ENCODE assay signal across 28 cellular contexts in the genomic region with DNA sequence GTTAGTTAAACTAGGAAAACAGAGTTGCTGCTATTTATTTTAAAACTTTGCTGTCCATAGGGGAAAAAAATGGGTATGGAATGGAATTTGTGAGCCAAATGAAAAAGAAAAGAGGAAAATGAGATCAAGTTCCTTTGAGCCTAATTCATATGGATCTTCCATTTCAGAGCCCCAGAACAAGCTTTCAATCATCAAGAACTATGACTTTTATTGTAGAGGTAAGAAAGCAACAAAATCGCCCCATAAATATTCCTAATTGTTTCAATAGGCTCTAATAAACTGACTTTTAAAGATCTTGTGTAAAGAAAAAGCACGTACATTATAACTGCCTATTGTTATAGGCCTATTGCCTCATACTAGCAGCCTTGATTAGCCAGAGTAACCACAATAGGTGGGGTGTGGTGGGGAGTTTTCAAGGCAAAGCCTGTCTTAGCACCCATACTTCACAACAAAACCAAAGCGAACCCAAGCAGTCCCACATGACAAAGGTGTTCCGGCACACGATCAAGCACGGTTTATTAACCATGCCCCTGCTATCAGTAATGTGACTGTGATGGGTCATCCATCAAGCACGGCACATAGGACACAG. TPM values are rescaled to one million over a fixed set of nuclear protein-coding genes. Genes with fewer than 3 reads are reported as not detected.
DNase-seq lines count a peak whose midpoint lies in the region; ATAC-seq and TF ChIP-seq lines count a peak whose summit lies in the region.
"Had no signal": no experiment of that assay in that cellular context is flagged by ENCODE, and none has a peak within 500 bp of the region (broad histone marks: within the 10 kb centered on the region; RNA-seq: fewer than 3 reads in every experiment).

No MANE protein-coding gene starts in this region.

- no peak for ATAC-seq in HG02623 (IDR thresholded peaks at IDR 0.05; ENCODE audit: unreplicated experiment)
- ATAC-seq: activated CD8-positive, alpha-beta T cell treated with anti-CD3 and anti-CD28 coated beads for 36 hours; sciatic nerve had no signal

- 81% methylated on average over 7 of the region's 7 CpGs for WGBS in mammary epithelial cell (ENCODE audit: low coverage, missing lambda C conversion rate)
- WGBS in spleen, 5 donors, result 85 to 93% (median 92%) methylated on average over 7 of the region's 7 CpGs

- peaks cover 4% of the 10 kb centered on the region for H3K4me1 ChIP-seq in mammary epithelial cell (ENCODE audit: insufficient read depth, low read length)
- H3K4me1 ChIP-seq in spleen, result peaks cover 4 to 67% (median 31%) of the 10 kb centered on the region in 6 donors
- H3K4me1 ChIP-seq: ascending aorta had no signal

- no peak overlapping the region for H2AFZ ChIP-seq in mammary epithelial cell (ENCODE audit: low read depth, low read length)

- no peak overlapping the region for H3K4me2 ChIP-seq in mammary epithelial cell (ENCODE audit: insufficient read depth, low read depth, low read length)

- no peak for TF ChIP-seq CTCF in LNCaP clone FGC (IDR thresholded peaks at IDR 0.05; ENCODE audit: control insufficient read depth, extremely low read depth, insufficient read depth)
- no peak for TF ChIP-seq CTCF in mammary epithelial cell (conservative IDR thresholded peaks at IDR 0.05 in 1 of 2, IDR thresholded peaks at IDR 0.05 in 1 of 2; ENCODE audit: extremely low read depth in 1 of 2, insufficient read depth in 1 of 2, low read depth in 1 of 2, low read length in 2 of 2)
- no peak for TF ChIP-seq CTCF in spleen (IDR thresholded peaks at IDR 0.05 in 8 of 11, conservative IDR thresholded peaks at IDR 0.05 in 3 of 11)

- in situ Hi-C loops in mammary epithelial cell (cut with MboI; ENCODE audit: low sequenced_read_pairs in 2 of 2), result no loop called here

- TF ChIP-seq POLR2A in spleen (IDR thresholded peaks at IDR 0.05), result no peak

- intact Hi-C loops in mammary epithelial cell (cut with micrococcal nuclease) (no loop called here), spleen (cut with DNase I; ENCODE audit: low total_unique reads) (no loop called here)

- H3K27ac ChIP-seq in mammary epithelial cell (ENCODE audit: insufficient read depth, low read depth, low read length) (no peak overlapping the region), layer of hippocampus (ENCODE audit: low read depth, low read length) (peak overlapping the region; percentile 18), spleen (peak overlapping the region in 7 of 8 donors; percentile 13 to 89 (median 82))
- H3K27ac ChIP-seq: ascending aorta, C4-2B, RWPE1 had no signal

- BruUV-seq in mammary epithelial cell (replicated peaks; lab: Mats Ljungman, UMichigan), result no TSS peak

- dilution Hi-C loops in mammary epithelial cell (cut with HindIII; ENCODE audit: low sequenced_read_pairs), result no loop called here

- H3K4me3 ChIP-seq in LNCaP clone FGC (ENCODE audit: low read depth, low read length) (no peak overlapping the region), mammary epithelial cell (replicated peaks in 1 of 3; ENCODE audit: insufficient read depth in 1 of 3, low read depth in 2 of 3, low read length in 3 of 3) (no peak overlapping the region), spleen (peak overlapping the region in 1 of 8 donors; percentile 22)
- H3K4me3 ChIP-seq: ascending aorta, lung had no signal

- H3K36me3 ChIP-seq in mammary epithelial cell (ENCODE audit: insufficient read depth, low read length) (no peaks in the 10 kb centered on the region), spleen (peaks cover 0 to 26% (median 0%) of the 10 kb centered on the region in 6 donors)
- H3K36me3 ChIP-seq: ascending aorta had no signal

- no peaks in the 10 kb centered on the region for H3K27me3 ChIP-seq in mammary epithelial cell (ENCODE audit: insufficient read depth, low read length)
- no peaks in the 10 kb centered on the region for H3K27me3 ChIP-seq in layer of hippocampus (ENCODE audit: control insufficient read depth, insufficient read depth, low read length)
- H3K27me3 ChIP-seq in spleen (replicated peaks in 1 of 7), result no peaks in the 10 kb centered on the region
- H3K27me3 ChIP-seq: ascending aorta had no signal

- no peaks in the 10 kb centered on the region for H4K20me1 ChIP-seq in mammary epithelial cell (ENCODE audit: insufficient read depth, low read length)

- CTCF ChIA-PET in mammary epithelial cell (lab: Charles Lee; ENCODE audit: low non-redundant PET), result no interaction called here

- H3K9me3 ChIP-seq in mammary epithelial cell (replicated peaks; ENCODE audit: insufficient read depth, low read length) (no peaks in the 10 kb centered on the region), spleen (no peaks in the 10 kb centered on the region)
- H3K9me3 ChIP-seq: ascending aorta had no signal

- H3K9ac ChIP-seq in mammary epithelial cell (ENCODE audit: insufficient read depth, low read length), result no peak overlapping the region

- peak; percentile 31 for DNase-seq in LNCaP clone FGC (ENCODE audit: low read depth)
- DNase-seq in mammary epithelial cell, result peak; percentile 23
- no peak for DNase-seq in spleen
- DNase-seq in GM19240 (ENCODE audit: insufficient read length, low spot score), result no peak
- no peak for DNase-seq in HCEC 1CT
- DNase-seq in NCI-H2196 (lab: John Stamatoyannopoulos, UW; ENCODE audit: unreplicated experiment), result no peak
- DNase-seq: activated CD4-positive, CD25-positive, alpha-beta regulatory T cell treated with anti-CD3 and anti-CD28 coated beads, Interleukin-2, amount 50 U/mL, for 72 hours; activated CD8-positive, alpha-beta T cell treated with anti-CD3 and anti-CD28 coated beads for 36 hours; activated naive CD8-positive, alpha-beta T cell treated with anti-CD3 and anti-CD28 coated beads for 36 hours; activated T-cell treated with anti-CD3 and anti-CD28 coated beads for 4 hours; cerebellar nuclear complex; DND-41; head of caudate nucleus; kidney glomerular epithelial cell; NCI-H1092 treated with DMSO at 0.1 percent for 48 hours; NCI-H187; NCI-H69; posterior cingulate gyrus; stimulated activated CD4-positive, alpha-beta T cell treated with anti-CD3 and anti-CD28 coated beads, Interleukin-4, amount 100 ng/mL, for 4 hours; stimulated activated naive CD4-positive, alpha-beta T cell; T-helper 1 cell had no signal

- no peaks in the 10 kb centered on the region for H3K79me2 ChIP-seq in mammary epithelial cell (ENCODE audit: insufficient read depth, low read length)

RNA-seq across cellular contexts. Expression of gene RBM47, which starts 44.4 kb away (rescaled TPM):
- total RNA-seq in mammary epithelial cell (1 to 10 TPM in 1 of 2 donors, under 1 TPM in 1; 0.45 to 3.0 TPM), spleen (100 to 1,000 TPM in 1 of 7 donors, 10 to 100 TPM in 6; 62.6 to 164 (median 91.6) TPM)
- polyA plus RNA-seq in mammary epithelial cell (1.7 TPM), spleen (10 to 100 TPM in 1 of 3 donors, 1 to 10 TPM in 2; 6.0 to 12.8 (median 7.4) TPM)
- 1.1 TPM for polyA minus RNA-seq in mammary epithelial cell

Comparison
In these comparisons a context has a peak if more than half of its experiments do, and no peak if none do; other contexts are left out.
1. DNase-seq: peak in LNCaP clone FGC (single experiment) and mammary epithelial cell (single experiment); none in spleen (single experiment), GM19240 (single experiment), HCEC 1CT (single experiment) and NCI-H2196 (single experiment).
2. RNA of gene RBM47, which starts 44.4 kb away (total RNA-seq): 62.6 to 164 TPM in spleen; 0.45 to 3.0 TPM in mammary epithelial cell; every median in the first group is over 10 times any median in the second.